Comparison of ENCODE assay signal across 20 cellular contexts in the genomic region with DNA sequence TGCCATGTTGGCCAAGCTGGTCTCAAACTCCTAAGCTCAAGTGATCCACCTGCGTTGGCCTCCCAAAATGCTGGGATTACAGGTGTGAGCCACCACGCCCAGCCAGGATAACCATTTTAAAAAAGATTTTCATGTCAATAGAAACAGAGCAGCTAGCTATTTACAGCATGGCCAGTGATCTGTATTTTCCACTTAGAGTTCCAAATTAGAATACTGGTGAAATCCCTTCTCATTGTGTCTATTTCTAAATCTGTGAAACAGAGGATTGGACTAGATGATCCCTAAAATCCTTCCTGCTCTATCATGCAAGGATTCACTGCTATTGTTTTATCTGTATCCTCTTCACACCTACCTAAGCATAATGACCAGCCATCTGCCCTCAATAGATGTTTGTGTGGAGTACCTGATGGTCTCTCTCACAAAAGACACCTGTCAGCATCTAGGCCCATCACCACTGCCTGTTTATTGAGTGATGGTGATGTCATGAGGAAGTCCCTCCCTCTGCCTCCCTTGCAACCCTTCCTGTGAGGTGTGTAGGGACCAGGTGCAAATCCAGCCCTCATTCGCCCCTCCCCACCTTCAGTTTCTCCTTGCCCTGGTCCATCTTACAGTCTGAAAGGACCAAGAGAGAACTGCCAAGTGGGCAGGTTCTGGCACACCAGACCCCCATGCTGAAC. TPM values are rescaled to one million over a fixed set of nuclear protein-coding genes. Genes with fewer than 3 reads are reported as not detected.
DNase-seq lines count a peak whose midpoint lies in the region; ATAC-seq and TF ChIP-seq lines count a peak whose summit lies in the region.
"Had no signal": no experiment of that assay in that cellular context is flagged by ENCODE, and none has a peak within 500 bp of the region (broad histone marks: within the 10 kb centered on the region; RNA-seq: fewer than 3 reads in every experiment).

No MANE protein-coding gene starts in this region.

- DNase-seq in NCI-H345 (lab: John Stamatoyannopoulos, UW) (peak; percentile 12), NCI-H345 treated with DMSO at 0.1 percent for 48 hours (lab: John Stamatoyannopoulos, UW; ENCODE audit: unreplicated experiment) (no peak), NCI-H146 treated with DMSO at 0.1 percent for 48 hours (lab: John Stamatoyannopoulos, UW; ENCODE audit: unreplicated experiment) (peak; percentile 5), hepatic stellate cell (ENCODE audit: low spot score) (no peak), nucleus accumbens (lab: John Stamatoyannopoulos, UW) (no peak), colonic mucosa (no peak)
- no peak for DNase-seq in activated T-helper 1 cell treated with anti-CD3 and anti-CD28 coated beads, Interleukin-12 subunit alpha, Interleukin-12 subunit beta, Interleukin-2, Interleukin-4 antibody, amounts not matched to agents 30 ng/mL and 10 ng/mL and 1 ng/mL, durations not matched to agents 14 hours and 24 hours and 36 hours (ENCODE audit: low spot score)
- no peak for DNase-seq in stimulated activated effector memory CD8-positive, alpha-beta T cell treated with anti-CD3 and anti-CD28 coated beads, Interleukin-12 subunit alpha, Interleukin-12 subunit beta, amount 100 ng/mL, for 72 hours (ENCODE audit: low spot score in 2 of 2)
- DNase-seq: activated CD4-positive, CD25-positive, alpha-beta regulatory T cell; activated T-cell treated with anti-CD3 and anti-CD28 coated beads, Interleukin-2, amount 50 U/mL, for 72 hours; Caco-2; endodermal cell; NCI-H1105; T-helper 9 cell had no signal

- TF ChIP-seq CTCF in colonic mucosa (IDR thresholded peaks at IDR 0.05): no peak

- no peaks in the 10 kb centered on the region for H3K4me1 ChIP-seq in colonic mucosa
- H3K4me1 ChIP-seq: prostate gland had no signal

- no peaks in the 10 kb centered on the region for H3K9me3 ChIP-seq in colonic mucosa
- H3K9me3 ChIP-seq: Caco-2, prostate gland had no signal

- no peaks in the 10 kb centered on the region for H3K9me3 Mint-ChIP-seq in activated T-helper 1 cell treated with anti-CD3 and anti-CD28 coated beads, Interleukin-12 subunit alpha, Interleukin-12 subunit beta, Interleukin-2, Interleukin-4 antibody, amounts not matched to agents 30 ng/mL and 10 ng/mL and 1 ng/mL, durations not matched to agents 14 hours and 24 hours and 36 hours
- H3K9me3 Mint-ChIP-seq in stimulated activated effector memory CD8-positive, alpha-beta T cell treated with anti-CD3 and anti-CD28 coated beads, Interleukin-12 subunit alpha, Interleukin-12 subunit beta, amount 100 ng/mL, for 72 hours: no peaks in the 10 kb centered on the region
- H3K9me3 Mint-ChIP-seq: activated T-cell treated with anti-CD3 and anti-CD28 coated beads, Interleukin-2, amount 50 U/mL, for 72 hours; endodermal cell; nephron; type B pancreatic cell had no signal

- peaks cover 2% of the 10 kb centered on the region for H3K36me3 Mint-ChIP-seq in activated T-helper 1 cell treated with anti-CD3 and anti-CD28 coated beads, Interleukin-12 subunit alpha, Interleukin-12 subunit beta, Interleukin-2, Interleukin-4 antibody, amounts not matched to agents 30 ng/mL and 10 ng/mL and 1 ng/mL, durations not matched to agents 14 hours and 24 hours and 36 hours (ENCODE audit: low read depth)
- peaks cover 6% of the 10 kb centered on the region for H3K36me3 Mint-ChIP-seq in stimulated activated effector memory CD8-positive, alpha-beta T cell treated with anti-CD3 and anti-CD28 coated beads, Interleukin-12 subunit alpha, Interleukin-12 subunit beta, amount 100 ng/mL, for 72 hours
- H3K36me3 Mint-ChIP-seq: type B pancreatic cell had no signal

- H3K27ac ChIP-seq in colonic mucosa: no peak overlapping the region
- H3K27ac ChIP-seq: prostate gland, skin epidermis had no signal

- intact Hi-C loops in activated T-helper 1 cell treated with anti-CD3 and anti-CD28 coated beads, Interleukin-12 subunit alpha, Interleukin-12 subunit beta, Interleukin-2, Interleukin-4 antibody, amounts not matched to agents 30 ng/mL and 10 ng/mL and 1 ng/mL, durations not matched to agents 14 hours and 24 hours and 36 hours (cut with micrococcal nuclease): no loop called here
- intact Hi-C loops in colonic mucosa (cut with DNase I): no loop called here

- peak overlapping the region; percentile 13 for H3K27ac Mint-ChIP-seq in activated T-helper 1 cell treated with anti-CD3 and anti-CD28 coated beads, Interleukin-12 subunit alpha, Interleukin-12 subunit beta, Interleukin-2, Interleukin-4 antibody, amounts not matched to agents 30 ng/mL and 10 ng/mL and 1 ng/mL, durations not matched to agents 14 hours and 24 hours and 36 hours
- H3K27ac Mint-ChIP-seq in stimulated activated effector memory CD8-positive, alpha-beta T cell treated with anti-CD3 and anti-CD28 coated beads, Interleukin-12 subunit alpha, Interleukin-12 subunit beta, amount 100 ng/mL, for 72 hours: no peak overlapping the region
- H3K27ac Mint-ChIP-seq: activated naive CD8-positive, alpha-beta T cell; activated T-cell treated with anti-CD3 and anti-CD28 coated beads, Interleukin-2, amount 50 U/mL, for 72 hours; endodermal cell; nephron; type B pancreatic cell had no signal

- no peak overlapping the region for H3K4me3 ChIP-seq in colonic mucosa
- H3K4me3 ChIP-seq: prostate gland, skin epidermis had no signal

- no peaks in the 10 kb centered on the region for H3K27me3 ChIP-seq in colonic mucosa

- H3K4me3 Mint-ChIP-seq in activated T-helper 1 cell treated with anti-CD3 and anti-CD28 coated beads, Interleukin-12 subunit alpha, Interleukin-12 subunit beta, Interleukin-2, Interleukin-4 antibody, amounts not matched to agents 30 ng/mL and 10 ng/mL and 1 ng/mL, durations not matched to agents 14 hours and 24 hours and 36 hours: no peak overlapping the region
- H3K4me3 Mint-ChIP-seq in stimulated activated effector memory CD8-positive, alpha-beta T cell treated with anti-CD3 and anti-CD28 coated beads, Interleukin-12 subunit alpha, Interleukin-12 subunit beta, amount 100 ng/mL, for 72 hours: no peak overlapping the region
- H3K4me3 Mint-ChIP-seq: activated naive CD8-positive, alpha-beta T cell; activated T-cell treated with anti-CD3 and anti-CD28 coated beads, Interleukin-2, amount 50 U/mL, for 72 hours; endodermal cell; nephron; type B pancreatic cell had no signal

- peak; percentile 16 for ATAC-seq in stimulated activated effector memory CD8-positive, alpha-beta T cell treated with anti-CD3 and anti-CD28 coated beads, Interleukin-12 subunit alpha, Interleukin-12 subunit beta, amount 100 ng/mL, for 72 hours
- ATAC-seq: activated T-cell treated with anti-CD3 and anti-CD28 coated beads, Interleukin-2, amount 50 U/mL, for 72 hours; SK-N-SH treated with all-trans-retinoic acid at 6 μM for 48 hours had no signal

- no peaks in the 10 kb centered on the region for H3K27me3 Mint-ChIP-seq in activated T-helper 1 cell treated with anti-CD3 and anti-CD28 coated beads, Interleukin-12 subunit alpha, Interleukin-12 subunit beta, Interleukin-2, Interleukin-4 antibody, amounts not matched to agents 30 ng/mL and 10 ng/mL and 1 ng/mL, durations not matched to agents 14 hours and 24 hours and 36 hours (ENCODE audit: insufficient read depth)
- H3K27me3 Mint-ChIP-seq: activated naive CD8-positive, alpha-beta T cell; type B pancreatic cell had no signal

- no peak overlapping the region for H3K9ac ChIP-seq in colonic mucosa (ENCODE audit: low read depth in 2 of 2, low read length in 2 of 2)

- no peaks in the 10 kb centered on the region for H3K36me3 ChIP-seq in colonic mucosa
- H3K36me3 ChIP-seq: prostate gland had no signal

- peaks cover 5% of the 10 kb centered on the region for H3K4me1 Mint-ChIP-seq in activated T-helper 1 cell treated with anti-CD3 and anti-CD28 coated beads, Interleukin-12 subunit alpha, Interleukin-12 subunit beta, Interleukin-2, Interleukin-4 antibody, amounts not matched to agents 30 ng/mL and 10 ng/mL and 1 ng/mL, durations not matched to agents 14 hours and 24 hours and 36 hours (ENCODE audit: low read depth)
- H3K4me1 Mint-ChIP-seq in stimulated activated effector memory CD8-positive, alpha-beta T cell treated with anti-CD3 and anti-CD28 coated beads, Interleukin-12 subunit alpha, Interleukin-12 subunit beta, amount 100 ng/mL, for 72 hours: peaks cover 9% of the 10 kb centered on the region
- H3K4me1 Mint-ChIP-seq: nephron had no signal

RNA-seq across cellular contexts. Expression of a gene that starts 26.5 kb away (rescaled TPM):
- 14.3 and 15.0 TPM in 2 replicates for total RNA-seq in activated T-helper 1 cell treated with anti-CD3 and anti-CD28 coated beads, Interleukin-12 subunit alpha, Interleukin-12 subunit beta, Interleukin-2, Interleukin-4 antibody, amounts not matched to agents 30 ng/mL and 10 ng/mL and 1 ng/mL, durations not matched to agents 14 hours and 24 hours and 36 hours
- 10 to 100 TPM in 1 of 2 donors, 1 to 10 TPM in 1; 8.6 to 12.8 TPM for total RNA-seq in colonic mucosa

RNA-seq across cellular contexts. Expression of a gene that starts 38.6 kb away (rescaled TPM):
- 415 and 438 TPM in 2 replicates for total RNA-seq in activated T-helper 1 cell treated with anti-CD3 and anti-CD28 coated beads, Interleukin-12 subunit alpha, Interleukin-12 subunit beta, Interleukin-2, Interleukin-4 antibody, amounts not matched to agents 30 ng/mL and 10 ng/mL and 1 ng/mL, durations not matched to agents 14 hours and 24 hours and 36 hours
- 100 to 1,000 TPM; 184 to 536 TPM for total RNA-seq in colonic mucosa

Comparison
In these comparisons a context has a peak if more than half of its experiments do, and no peak if none do; other contexts are left out.
1. DNase-seq: peak in NCI-H345 (single experiment) and NCI-H146 treated with DMSO at 0.1 percent for 48 hours (single experiment); none in NCI-H345 treated with DMSO at 0.1 percent for 48 hours (single experiment), activated T-helper 1 cell treated with anti-CD3 and anti-CD28 coated beads, Interleukin-12 subunit alpha, Interleukin-12 subunit beta, Interleukin-2, Interleukin-4 antibody, amounts not matched to agents 30 ng/mL and 10 ng/mL and 1 ng/mL, durations not matched to agents 14 hours and 24 hours and 36 hours (single experiment), stimulated activated effector memory CD8-positive, alpha-beta T cell treated with anti-CD3 and anti-CD28 coated beads, Interleukin-12 subunit alpha, Interleukin-12 subunit beta, amount 100 ng/mL, for 72 hours (0 of 2), hepatic stellate cell (single experiment), nucleus accumbens (0 of 56) and colonic mucosa (single experiment).